8 cellular contexts compared by ENCODE assay signal in the genomic region with DNA sequence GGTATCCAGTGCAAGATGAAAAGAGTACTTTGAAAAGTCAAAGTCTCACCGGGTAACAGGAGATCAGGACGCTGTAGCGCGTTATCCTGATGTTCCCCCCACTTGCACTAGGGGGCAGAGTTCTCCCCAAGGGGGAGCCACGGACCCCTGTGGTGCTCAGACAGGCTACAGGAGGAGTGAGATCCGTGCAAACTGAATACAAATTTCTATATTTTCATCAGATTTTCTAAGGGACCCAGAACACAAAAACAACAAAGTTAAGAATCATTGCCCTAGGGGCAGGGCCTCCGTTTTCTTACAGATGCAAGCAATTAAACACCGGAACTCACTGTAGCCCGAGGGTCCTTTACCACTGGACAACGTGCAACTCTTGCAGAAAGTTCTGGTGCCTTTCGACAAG. TPM values are rescaled to one million over a fixed set of nuclear protein-coding genes. Genes with fewer than 3 reads are reported as not detected.
A peak's percentile ranks its signal among the peaks of the same experiment; 100 is the strongest.
DNase-seq lines count a peak whose midpoint lies in the region; ATAC-seq and TF ChIP-seq lines count a peak whose summit lies in the region.

No MANE protein-coding gene starts in this region.

- H3K9me3 ChIP-seq in sigmoid colon: no peaks in the 10 kb centered on the region

- intact Hi-C loops in left cardiac atrium (cut with DNase I): loop anchor here (5.0 to 10.0 kb wide), 3 partner anchors 139 to 258 kb away; no protein-coding TSS in a partner anchor
- intact Hi-C loops in sigmoid colon (cut with DNase I): loop anchor here (10.0 kb wide), 1 partner anchor 129 kb away; no protein-coding TSS in a partner anchor

- no peak for TF ChIP-seq POLR2A in sigmoid colon (IDR thresholded peaks at IDR 0.05)

- WGBS in sigmoid colon, 2 donors: 2 to 5% methylated on average over 11 of the region's 11 CpGs

- peak; percentile 72 for DNase-seq in ACHN
- DNase-seq in NCI-H1694 (lab: John Stamatoyannopoulos, UW): peak; percentile 57
- DNase-seq in activated CD8-positive, alpha-beta memory T cell treated with anti-CD3 and anti-CD28 coated beads, Interleukin-2, amount 50 U/mL, for 48 hours: peak; percentile 75
- peak; percentile 52 for DNase-seq in left cardiac atrium
- peak; percentile 69 for DNase-seq in sigmoid colon
- DNase-seq in NCI-H1436 (lab: John Stamatoyannopoulos, UW): no peak

- peak overlapping the region in 3 of 4 donors; percentile 57 to 61 (median 58) for H3K4me3 ChIP-seq in sigmoid colon

- TF ChIP-seq EP300 in sigmoid colon (IDR thresholded peaks at IDR 0.05): no peak

- no peak overlapping the region for H3K27ac ChIP-seq in sigmoid colon

- in situ Hi-C loops in ACHN (cut with HindIII; ENCODE audit: low pct_ligation_motif_present, low pct_unique_long_range_greater_than_20kb, low sequenced_read_pairs): no loop called here

- ATAC-seq in HG02759 (IDR thresholded peaks at IDR 0.05; ENCODE audit: unreplicated experiment): peak; percentile 52
- peak in 1 of 2 donors; percentile 34 for ATAC-seq in left cardiac atrium

- H3K4me1 ChIP-seq in sigmoid colon: peaks cover 0 to 30% (median 27%) of the 10 kb centered on the region in 4 donors

- peaks cover 25 to 80% (median 50%) of the 10 kb centered on the region in 3 donors for H3K27me3 ChIP-seq in sigmoid colon

- H3K36me3 ChIP-seq in sigmoid colon: no peaks in the 10 kb centered on the region

- TF ChIP-seq CTCF in GM12873 (IDR thresholded peaks at IDR 0.05; ENCODE audit: insufficient read depth, low read depth, low read length, missing control alignments): peak; percentile 72
- peak in 2 of 4 experiments; percentile 55 to 57 for TF ChIP-seq CTCF in sigmoid colon (IDR thresholded peaks at IDR 0.05)

RNA-seq across cellular contexts. Expression of gene MYO10, which starts 2.0 kb away (rescaled TPM):
- 1 to 10 TPM; 3.8 to 7.7 TPM for total RNA-seq in left cardiac atrium
- 1 to 10 TPM; 3.9 to 8.3 (median 5.1) TPM for total RNA-seq in sigmoid colon
- polyA plus RNA-seq in sigmoid colon: 10 to 100 TPM; 13.2 to 20.3 (median 15.4) TPM
